Comparison of ENCODE assay signal across 34 cellular contexts in genomic region chrX:4661771-4662170, GRCh38.
"Had no signal": no experiment of that assay in that cellular context is flagged by ENCODE, and none has a peak within 500 bp of the region (broad histone marks: within the 10 kb centered on the region; RNA-seq: fewer than 3 reads in every experiment).

No MANE protein-coding gene starts in this region.

- H3K4me3 ChIP-seq: adrenal gland, ascending aorta, cardiac muscle cell had no signal

- ATAC-seq: activated CD8-positive, alpha-beta T cell treated with anti-CD3 and anti-CD28 coated beads for 36 hours; activated naive CD4-positive, alpha-beta T cell treated with anti-CD3 and anti-CD28 coated beads, Interleukin-2, amount 50 U/mL, for 72 hours; activated T-cell treated with anti-CD3 and anti-CD28 coated beads, Interleukin-2, amount 50 U/mL, for 4 hours; activated T-cell treated with anti-CD3 and anti-CD28 coated beads, Interleukin-2, amount 50 U/mL, for 72 hours; activated T-helper 17 cell treated with anti-CD3 and anti-CD28 coated beads, Interleukin-2, amount 50 U/mL, for 72 hours had no signal

- H3K4me1 ChIP-seq: adrenal gland, ascending aorta had no signal

- DNase-seq: activated B cell treated with CpG ODN at 0.5 μM for 24 hours; activated CD4-positive, alpha-beta memory T cell treated with anti-CD3 and anti-CD28 coated beads for 36 hours; activated CD4-positive, alpha-beta T cell treated with anti-CD3 and anti-CD28 coated beads for 4 hours; activated CD4-positive, alpha-beta T cell treated with anti-CD3 and anti-CD28 coated beads, Interleukin-2, amount 10 ng/mL, durations not matched to agents 24 days and 14 days; activated CD4-positive, alpha-beta T cell treated with anti-CD3 and anti-CD28 coated beads, Interleukin-2, amount 50 U/mL, for 1 hour; activated CD4-positive, alpha-beta T cell treated with anti-CD3 and anti-CD28 coated beads, Interleukin-2, amount 50 U/mL, for 4 hours; activated CD4-positive, CD25-positive, alpha-beta regulatory T cell treated with anti-CD3 and anti-CD28 coated beads, Interleukin-2, amount 50 U/mL, for 72 hours; activated CD8-positive, alpha-beta memory T cell treated with anti-CD3 and anti-CD28 coated beads, Interleukin-2, amount 50 U/mL, for 4 hours; activated CD8-positive, alpha-beta T cell treated with anti-CD3 and anti-CD28 coated beads for 36 hours; activated effector memory CD4-positive, alpha-beta T cell treated with anti-CD3 and anti-CD28 coated beads, Interleukin-2, amount 50 U/mL, for 16 hours; activated gamma-delta T cell treated with Interleukin-2 at 50 U/mL for 16 hours; activated naive CD4-positive, alpha-beta T cell; activated naive CD4-positive, alpha-beta T cell treated with anti-CD3 and anti-CD28 coated beads for 36 hours; activated naive CD4-positive, alpha-beta T cell treated with anti-CD3 and anti-CD28 coated beads, Interleukin-2, amount 50 U/mL, for 16 hours; activated naive CD8-positive, alpha-beta T cell treated with anti-CD3 and anti-CD28 coated beads for 36 hours; activated T-cell treated with anti-CD3 and anti-CD28 coated beads for 4 hours; activated T-cell treated with anti-CD3 and anti-CD28 coated beads, Interleukin-2, amount 50 U/mL, for 1 hour; activated T-cell treated with anti-CD3 and anti-CD28 coated beads, Interleukin-2, amount 50 U/mL, for 4 hours; activated T-cell treated with anti-CD3 and anti-CD28 coated beads, Interleukin-2, amount 50 U/mL, for 72 hours; adrenal gland; amniotic stem cell; anterior cingulate cortex; caudate nucleus; cerebellar nuclear complex; T-helper 1 cell; T-helper 2 cell; T-helper 9 cell had no signal

- FAIRE-seq: bronchial epithelial cell, TTC549 had no signal

- H3K27ac ChIP-seq: adrenal gland, ascending aorta, cardiac muscle cell, VCaP had no signal

- H3K36me3 ChIP-seq: adrenal gland, ascending aorta, cardiac muscle cell had no signal

- H3K27me3 ChIP-seq: adrenal gland, ascending aorta, cardiac muscle cell had no signal

- H3K9me3 ChIP-seq: adrenal gland, ascending aorta had no signal
